19 cellular contexts compared by ENCODE assay signal in genomic region chr1:150089846-150090520, GRCh38. TPM values are rescaled to one million over a fixed set of nuclear protein-coding genes. Genes with fewer than 3 reads are reported as not detected.
A peak's percentile ranks its signal among the peaks of the same experiment; 100 is the strongest.
DNase-seq lines count a peak whose midpoint lies in the region; ATAC-seq and TF ChIP-seq lines count a peak whose summit lies in the region.
"Had no signal": no experiment of that assay in that cellular context is flagged by ENCODE, and none has a peak within 500 bp of the region (broad histone marks: within the 10 kb centered on the region; RNA-seq: fewer than 3 reads in every experiment).

No MANE protein-coding gene starts in this region.

- no peak for ATAC-seq in activated CD8-positive, alpha-beta T cell treated with anti-CD3 and anti-CD28 coated beads, Interleukin-2, amount 10 ng/mL, durations not matched to agents 7 days and 5 days
- no peak for ATAC-seq in activated CD8-positive, alpha-beta T cell treated with anti-CD3 and anti-CD28 coated beads for 36 hours
- ATAC-seq in HG03045 (IDR thresholded peaks at IDR 0.05; ENCODE audit: unreplicated experiment), result no peak
- no peak for ATAC-seq in HG02678 (IDR thresholded peaks at IDR 0.05; ENCODE audit: unreplicated experiment)

- no peak for TF ChIP-seq CTCF in activated CD8-positive, alpha-beta T cell treated with anti-CD3 and anti-CD28 coated beads for 36 hours (IDR thresholded peaks at IDR 0.05)
- no peak for TF ChIP-seq CTCF in neural progenitor cell (IDR thresholded peaks at IDR 0.05)

- H3K27me3 Mint-ChIP-seq in activated CD8-positive, alpha-beta T cell treated with anti-CD3 and anti-CD28 coated beads, Interleukin-2, amount 10 ng/mL, durations not matched to agents 7 days and 5 days (ENCODE audit: low read depth), result no peaks in the 10 kb centered on the region
- H3K27me3 Mint-ChIP-seq in activated CD8-positive, alpha-beta T cell treated with anti-CD3 and anti-CD28 coated beads for 36 hours, result no peaks in the 10 kb centered on the region
- H3K27me3 Mint-ChIP-seq in neural progenitor cell (ENCODE audit: insufficient read depth, low read depth), result no peaks in the 10 kb centered on the region

- no peak overlapping the region for H2AFZ ChIP-seq in neural progenitor cell (replicated peaks)

- CTCF ChIA-PET in activated CD8-positive, alpha-beta T cell treated with anti-CD3 and anti-CD28 coated beads, Interleukin-2, amount 10 ng/mL, durations not matched to agents 7 days and 5 days (lab: Charles Lee), result interaction anchor here (1.0 to 1.5 kb wide), 3 partner anchors 9 to 98 kb away, joined by 4 to 5 read pairs (median 4); no protein-coding TSS in a partner anchor
- CTCF ChIA-PET in activated CD8-positive, alpha-beta T cell treated with anti-CD3 and anti-CD28 coated beads for 36 hours (lab: Charles Lee), result interaction anchor here (0.9 to 1.2 kb wide), 3 partner anchors 16 to 128 kb away, joined by 3 to 4 read pairs (median 3); no protein-coding TSS in a partner anchor

- H3F3A ChIP-seq in neural progenitor cell (ENCODE audit: low read depth), result no peaks in the 10 kb centered on the region

- H3K9me3 ChIP-seq in neural progenitor cell (ENCODE audit: low read depth), result no peaks in the 10 kb centered on the region
- H3K9me3 ChIP-seq: BLaER1 had no signal

- peaks cover 51% of the 10 kb centered on the region for H3K4me1 Mint-ChIP-seq in activated CD8-positive, alpha-beta T cell treated with anti-CD3 and anti-CD28 coated beads, Interleukin-2, amount 10 ng/mL, durations not matched to agents 7 days and 5 days (ENCODE audit: low read depth)
- peaks cover 17% of the 10 kb centered on the region for H3K4me1 Mint-ChIP-seq in activated CD8-positive, alpha-beta T cell treated with anti-CD3 and anti-CD28 coated beads for 36 hours (ENCODE audit: low read depth)
- no peaks in the 10 kb centered on the region for H3K4me1 Mint-ChIP-seq in neural progenitor cell

- intact Hi-C loops in activated CD8-positive, alpha-beta T cell treated with anti-CD3 and anti-CD28 coated beads for 36 hours (cut with micrococcal nuclease), result no loop called here

- H3K79me2 ChIP-seq in neural progenitor cell (ENCODE audit: low read depth), result no peaks in the 10 kb centered on the region

- no peaks in the 10 kb centered on the region for H3K4me1 ChIP-seq in neural progenitor cell

- no peaks in the 10 kb centered on the region for H3K27me3 ChIP-seq in neural progenitor cell
- H3K27me3 ChIP-seq: BLaER1 had no signal

- peak overlapping the region; percentile 6 for H3K9ac ChIP-seq in neural progenitor cell
- H3K9ac ChIP-seq: BLaER1 had no signal

- no peak overlapping the region for H3K4me2 ChIP-seq in neural progenitor cell
- H3K4me2 ChIP-seq: BLaER1, smooth muscle cell had no signal

- H3K27ac ChIP-seq in neural progenitor cell, result no peak overlapping the region
- H3K27ac ChIP-seq: 22Rv1, BLaER1 had no signal

- peaks cover 16% of the 10 kb centered on the region for H3K36me3 ChIP-seq in neural progenitor cell

- H3K9me3 Mint-ChIP-seq in activated CD8-positive, alpha-beta T cell treated with anti-CD3 and anti-CD28 coated beads, Interleukin-2, amount 10 ng/mL, durations not matched to agents 7 days and 5 days (ENCODE audit: insufficient read depth), result no peaks in the 10 kb centered on the region
- no peaks in the 10 kb centered on the region for H3K9me3 Mint-ChIP-seq in activated CD8-positive, alpha-beta T cell treated with anti-CD3 and anti-CD28 coated beads for 36 hours
- H3K9me3 Mint-ChIP-seq in neural progenitor cell, result no peaks in the 10 kb centered on the region
- H3K9me3 Mint-ChIP-seq: activated naive CD4-positive, alpha-beta T cell treated with anti-CD3 and anti-CD28 coated beads for 36 hours had no signal

- H3K4me3 ChIP-seq in neural progenitor cell, result no peak overlapping the region
- H3K4me3 ChIP-seq: BLaER1, smooth muscle cell had no signal

- H3K27ac Mint-ChIP-seq in activated CD8-positive, alpha-beta T cell treated with anti-CD3 and anti-CD28 coated beads, Interleukin-2, amount 10 ng/mL, durations not matched to agents 7 days and 5 days, result peak overlapping the region; percentile 43
- no peak overlapping the region for H3K27ac Mint-ChIP-seq in activated CD8-positive, alpha-beta T cell treated with anti-CD3 and anti-CD28 coated beads for 36 hours
- no peak overlapping the region for H3K27ac Mint-ChIP-seq in neural progenitor cell
- H3K27ac Mint-ChIP-seq: activated naive CD4-positive, alpha-beta T cell treated with anti-CD3 and anti-CD28 coated beads for 36 hours had no signal

- H3K4me3 Mint-ChIP-seq in activated CD8-positive, alpha-beta T cell treated with anti-CD3 and anti-CD28 coated beads, Interleukin-2, amount 10 ng/mL, durations not matched to agents 7 days and 5 days, result no peak overlapping the region
- no peak overlapping the region for H3K4me3 Mint-ChIP-seq in activated CD8-positive, alpha-beta T cell treated with anti-CD3 and anti-CD28 coated beads for 36 hours
- H3K4me3 Mint-ChIP-seq in neural progenitor cell, result no peak overlapping the region
- H3K4me3 Mint-ChIP-seq: activated naive CD4-positive, alpha-beta T cell treated with anti-CD3 and anti-CD28 coated beads for 36 hours had no signal

- POLR2A ChIA-PET in activated CD8-positive, alpha-beta T cell treated with anti-CD3 and anti-CD28 coated beads, Interleukin-2, amount 10 ng/mL, durations not matched to agents 7 days and 5 days (lab: Charles Lee), result interaction anchor here (0.7 to 3.9 kb wide), 2 partner anchors 204 to 1727 kb away, joined by 3 to 13 read pairs; a partner anchor contains a TSS
- POLR2A ChIA-PET in activated CD8-positive, alpha-beta T cell treated with anti-CD3 and anti-CD28 coated beads for 36 hours (lab: Charles Lee), result no interaction called here

- H4K20me1 ChIP-seq in neural progenitor cell (ENCODE audit: low read depth), result no peaks in the 10 kb centered on the region
- H4K20me1 ChIP-seq: BLaER1 had no signal

- no peak for DNase-seq in activated CD8-positive, alpha-beta T cell treated with anti-CD3 and anti-CD28 coated beads, Interleukin-2, amount 10 ng/mL, durations not matched to agents 7 days and 5 days
- no peak for DNase-seq in activated CD8-positive, alpha-beta T cell treated with anti-CD3 and anti-CD28 coated beads for 36 hours
- DNase-seq in Kasumi-1 (lab: John Stamatoyannopoulos, UW) (peak; percentile 24 to 41), SIG-M5 treated with dmso at 0.1 percent for 504 hours (lab: John Stamatoyannopoulos, UW; ENCODE audit: unreplicated experiment) (peak; percentile 84), neural progenitor cell (ENCODE audit: low spot score) (no peak), hepatic stellate cell (ENCODE audit: low spot score) (no peak)
- DNase-seq: activated naive CD4-positive, alpha-beta T cell treated with anti-CD3 and anti-CD28 coated beads for 36 hours; activated T-cell treated with anti-CD3 and anti-CD28 coated beads for 4 hours; cortex of kidney; H7; KG1; NCI-H1436; NCI-H748 treated with DMSO at 0.1 percent for 48 hours; stimulated activated CD8-positive, alpha-beta memory T cell treated with anti-CD3 and anti-CD28 coated beads, Interleukin-4, amount 100 ng/mL, for 48 hours had no signal

- H3K36me3 Mint-ChIP-seq in activated CD8-positive, alpha-beta T cell treated with anti-CD3 and anti-CD28 coated beads, Interleukin-2, amount 10 ng/mL, durations not matched to agents 7 days and 5 days (ENCODE audit: low read depth), result peaks cover 56% of the 10 kb centered on the region
- peaks cover 25% of the 10 kb centered on the region for H3K36me3 Mint-ChIP-seq in activated CD8-positive, alpha-beta T cell treated with anti-CD3 and anti-CD28 coated beads for 36 hours (ENCODE audit: low read depth)
- peaks cover 8% of the 10 kb centered on the region for H3K36me3 Mint-ChIP-seq in neural progenitor cell

RNA-seq across cellular contexts. Expression of gene VPS45, which starts 22.4 kb away (rescaled TPM):
- total RNA-seq in activated CD8-positive, alpha-beta T cell treated with anti-CD3 and anti-CD28 coated beads, Interleukin-2, amount 10 ng/mL, durations not matched to agents 7 days and 5 days, result 10 to 100 TPM; 36.1 to 40.0 TPM
- 10 to 100 TPM; 19.4 to 22.8 TPM for total RNA-seq in activated CD8-positive, alpha-beta T cell treated with anti-CD3 and anti-CD28 coated beads for 36 hours
- total RNA-seq in neural progenitor cell (ENCODE audit: low replicate concordance), result 46.5 and 68.7 TPM in 2 replicates

RNA-seq across cellular contexts. Expression of gene PLEKHO1, which starts 59.7 kb away (rescaled TPM):
- 100 to 1,000 TPM; 138 to 154 TPM for total RNA-seq in activated CD8-positive, alpha-beta T cell treated with anti-CD3 and anti-CD28 coated beads, Interleukin-2, amount 10 ng/mL, durations not matched to agents 7 days and 5 days
- 10 to 100 TPM; 18.2 to 19.0 TPM for total RNA-seq in activated CD8-positive, alpha-beta T cell treated with anti-CD3 and anti-CD28 coated beads for 36 hours
- 39.3 and 43.3 TPM in 2 replicates for total RNA-seq in neural progenitor cell (ENCODE audit: low replicate concordance)

Comparison
In these comparisons a context has a peak if more than half of its experiments do, and no peak if none do; other contexts are left out.
1. DNase-seq: peak in Kasumi-1 (2 of 2) and SIG-M5 treated with dmso at 0.1 percent for 504 hours (single experiment); none in activated CD8-positive, alpha-beta T cell treated with anti-CD3 and anti-CD28 coated beads, Interleukin-2, amount 10 ng/mL, durations not matched to agents 7 days and 5 days (single experiment), activated CD8-positive, alpha-beta T cell treated with anti-CD3 and anti-CD28 coated beads for 36 hours (single experiment), neural progenitor cell (single experiment) and hepatic stellate cell (single experiment).